Comparison of ENCODE assay signal across 18 cellular contexts in the genomic region with DNA sequence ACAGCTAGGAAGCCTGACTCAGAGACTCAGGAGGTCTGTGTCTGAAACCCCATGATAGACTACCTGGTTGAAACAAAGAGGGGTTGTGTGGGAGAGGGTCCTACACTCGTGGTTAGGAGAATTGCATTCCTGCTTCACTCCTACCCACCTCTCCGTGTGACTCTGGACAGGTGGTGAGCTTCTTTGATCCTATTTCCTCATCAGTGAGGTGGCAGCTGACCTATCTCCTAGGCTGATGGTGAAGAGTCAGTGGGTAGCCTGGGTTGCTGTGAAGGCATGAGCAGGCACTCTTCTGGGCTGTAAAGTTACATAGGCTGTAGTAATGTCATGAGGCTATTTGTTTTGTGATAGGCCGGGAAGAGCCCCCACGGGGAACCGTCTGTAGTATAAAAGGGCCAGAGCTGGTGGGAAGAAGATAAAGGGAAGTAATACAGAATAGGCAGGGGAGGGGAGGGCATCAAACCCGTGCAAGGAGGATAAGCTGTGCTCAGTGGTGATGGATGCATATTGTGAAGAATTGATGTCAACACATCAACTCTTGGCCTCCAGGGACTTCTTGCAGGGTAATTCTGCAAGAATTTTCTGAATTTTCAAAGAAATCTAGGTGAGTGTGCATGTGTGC. TPM values are rescaled to one million over a fixed set of nuclear protein-coding genes. Genes with fewer than 3 reads are reported as not detected.
DNase-seq lines count a peak whose midpoint lies in the region; ATAC-seq and TF ChIP-seq lines count a peak whose summit lies in the region.
"Had no signal": no experiment of that assay in that cellular context is flagged by ENCODE, and none has a peak within 500 bp of the region (broad histone marks: within the 10 kb centered on the region; RNA-seq: fewer than 3 reads in every experiment).

No MANE protein-coding gene starts in this region.

- peak; percentile 27 for ATAC-seq in HG02798 (IDR thresholded peaks at IDR 0.05; ENCODE audit: poor library complexity, unreplicated experiment)
- no peak for ATAC-seq in T-helper 17 cell
- ATAC-seq in natural killer cell, result no peak
- no peak for ATAC-seq in HG03469 (IDR thresholded peaks at IDR 0.05; ENCODE audit: unreplicated experiment)
- ATAC-seq: Panc1, SK-N-SH treated with all-trans-retinoic acid at 6 μM for 48 hours had no signal

- intact Hi-C loops in CD14-positive monocyte (cut with micrococcal nuclease), result no loop called here
- intact Hi-C loops in natural killer cell (cut with micrococcal nuclease), result no loop called here

- H3K36me3 Mint-ChIP-seq in CD14-positive monocyte, result peaks cover 73 to 79% of the 10 kb centered on the region in 2 donors
- peaks cover 3% of the 10 kb centered on the region for H3K36me3 Mint-ChIP-seq in T-helper 17 cell (ENCODE audit: low read depth)
- peaks cover 8% of the 10 kb centered on the region for H3K36me3 Mint-ChIP-seq in natural killer cell
- peaks cover 13% of the 10 kb centered on the region for H3K36me3 Mint-ChIP-seq in chondrocyte (ENCODE audit: low read depth)

- H3K27ac Mint-ChIP-seq in CD14-positive monocyte (peak overlapping the region in 5 of 7 donors; percentile 51 to 83 (median 60)), T-helper 17 cell (peak overlapping the region; percentile 78), natural killer cell (peak overlapping the region; percentile 10 to 51), chondrocyte (ENCODE audit: unreplicated experiment) (no peak overlapping the region)
- H3K27ac Mint-ChIP-seq: activated CD8-positive, alpha-beta T cell treated with anti-CD3 and anti-CD28 coated beads for 36 hours had no signal

- H3K9me3 ChIP-seq in T-helper 17 cell (ENCODE audit: control insufficient read depth, low read length, poor library complexity, severe bottlenecking), result no peaks in the 10 kb centered on the region
- H3K9me3 ChIP-seq: sigmoid colon had no signal

- TF ChIP-seq CTCF in CD14-positive monocyte (IDR thresholded peaks at IDR 0.05) (no peak), natural killer cell (IDR thresholded peaks at IDR 0.05) (no peak), chondrocyte (IDR thresholded peaks at IDR 0.05) (no peak)

- H3K9me3 Mint-ChIP-seq in CD14-positive monocyte (peaks cover 0 to 2% (median 0%) of the 10 kb centered on the region in 7 donors), natural killer cell (no peaks in the 10 kb centered on the region), chondrocyte (ENCODE audit: low read depth) (peaks cover 6% of the 10 kb centered on the region)
- H3K9me3 Mint-ChIP-seq: activated CD8-positive, alpha-beta T cell treated with anti-CD3 and anti-CD28 coated beads for 36 hours had no signal

- H3K4me3 Mint-ChIP-seq in CD14-positive monocyte (peak overlapping the region in 1 of 2 donors; percentile 14), T-helper 17 cell (no peak overlapping the region), natural killer cell (no peak overlapping the region), chondrocyte (ENCODE audit: unreplicated experiment) (no peak overlapping the region)
- H3K4me3 Mint-ChIP-seq: activated CD8-positive, alpha-beta T cell treated with anti-CD3 and anti-CD28 coated beads for 36 hours had no signal

- H3K4me1 Mint-ChIP-seq in CD14-positive monocyte, result peaks cover 79% of the 10 kb centered on the region
- peaks cover 38% of the 10 kb centered on the region for H3K4me1 Mint-ChIP-seq in T-helper 17 cell
- H3K4me1 Mint-ChIP-seq in natural killer cell, result peaks cover 86 to 89% of the 10 kb centered on the region in 2 donors
- peaks cover 33% of the 10 kb centered on the region for H3K4me1 Mint-ChIP-seq in chondrocyte (ENCODE audit: low read depth)

- DNase-seq in CD14-positive monocyte (ENCODE audit: low spot score) (no peak), T-helper 17 cell (no peak), natural killer cell (no peak), chondrocyte (ENCODE audit: low spot score) (no peak), NCI-H1092 treated with DMSO at 0.1 percent for 48 hours (lab: John Stamatoyannopoulos, UW) (no peak)
- no peak for DNase-seq in effector CD4-positive, alpha-beta T cell
- DNase-seq: activated CD8-positive, alpha-beta T cell treated with anti-CD3 and anti-CD28 coated beads for 36 hours; GOT3; mesenchymal stem cell; NCI-H1105; NCI-H69; occipital lobe; sigmoid colon; stimulated activated CD4-positive, alpha-beta T cell treated with anti-CD3 and anti-CD28 coated beads, Interleukin-1b, Interleukin-23, amount 100 ng/mL, for 48 hours had no signal

- H3K27me3 Mint-ChIP-seq in CD14-positive monocyte (ENCODE audit: low read depth in 3 of 3) (no peaks in the 10 kb centered on the region), T-helper 17 cell (no peaks in the 10 kb centered on the region), natural killer cell (ENCODE audit: low read depth in 2 of 2) (no peaks in the 10 kb centered on the region), chondrocyte (ENCODE audit: low read depth) (no peaks in the 10 kb centered on the region)
- H3K27me3 Mint-ChIP-seq: activated CD8-positive, alpha-beta T cell treated with anti-CD3 and anti-CD28 coated beads for 36 hours had no signal

RNA-seq across cellular contexts. Expression of a gene that starts 20.8 kb away (rescaled TPM):
- 1 to 10 TPM; 3.7 to 4.0 TPM for polyA plus RNA-seq in CD14-positive monocyte
- total RNA-seq in T-helper 17 cell (10 to 100 TPM in 1 of 2 donors, 1 to 10 TPM in 1; 8.5 to 10.4 TPM), natural killer cell (10 to 100 TPM in 1 of 3 donors, 1 to 10 TPM in 2; 5.5 to 10.5 (median 7.9) TPM), chondrocyte (5.6 to 10.0 TPM (median 6.6 TPM) in 3 replicates)

RNA-seq across cellular contexts. Expression of a gene that starts 20.9 kb away (rescaled TPM):
- polyA plus RNA-seq in CD14-positive monocyte, result 10 to 100 TPM; 13.9 to 14.1 TPM
- total RNA-seq in T-helper 17 cell (10 to 100 TPM; 19.7 to 26.5 TPM), natural killer cell (100 to 1,000 TPM in 2 of 3 donors, 10 to 100 TPM in 1; 93.7 to 131 (median 102) TPM), chondrocyte (90.0 to 140 TPM (median 136 TPM) in 3 replicates)

RNA-seq across cellular contexts. Expression of a gene that starts 53.6 kb away (rescaled TPM):
- polyA plus RNA-seq in CD14-positive monocyte, result 10 to 100 TPM; 33.2 to 36.0 TPM
- total RNA-seq in T-helper 17 cell (10 to 100 TPM; 12.1 to 12.6 TPM), natural killer cell (10 to 100 TPM; 12.3 to 25.4 (median 16.0) TPM), chondrocyte (14.5 to 25.5 TPM (median 14.9 TPM) in 3 replicates)

RNA-seq across cellular contexts. Expression of a gene that starts 53.8 kb away (rescaled TPM):
- 10 to 100 TPM; 16.4 to 16.5 TPM for polyA plus RNA-seq in CD14-positive monocyte
- total RNA-seq in T-helper 17 cell, result 10 to 100 TPM; 13.5 to 14.7 TPM
- 10 to 100 TPM; 27.3 to 34.3 (median 30.3) TPM for total RNA-seq in natural killer cell
- 14.1 to 16.0 TPM (median 14.2 TPM) in 3 replicates for total RNA-seq in chondrocyte
